In the genomic region with DNA sequence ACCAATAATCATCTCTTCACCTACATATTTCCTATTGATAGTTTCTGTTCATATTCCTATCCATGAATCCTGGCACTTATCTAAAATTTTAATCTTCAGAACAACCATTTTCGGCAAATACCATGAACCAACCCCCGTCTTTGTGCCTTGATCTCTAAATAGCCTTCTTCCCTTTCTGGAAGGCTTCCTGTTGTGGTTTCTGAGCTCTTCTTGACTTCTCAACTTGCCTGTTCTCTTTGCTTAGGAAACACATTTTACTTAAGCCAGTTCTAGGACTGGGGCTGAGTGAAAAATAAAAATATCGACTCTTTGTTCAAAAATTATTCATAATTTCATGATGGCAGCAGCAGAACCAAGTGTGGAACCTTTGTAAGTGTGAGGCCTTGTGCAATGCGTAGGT, we compare ENCODE assay signal across 27 cellular contexts.
DNase-seq lines count a peak whose midpoint lies in the region; ATAC-seq and TF ChIP-seq lines count a peak whose summit lies in the region.
"Had no signal": no experiment of that assay in that cellular context is flagged by ENCODE, and none has a peak within 500 bp of the region (broad histone marks: within the 10 kb centered on the region; RNA-seq: fewer than 3 reads in every experiment).

No MANE protein-coding gene starts in this region.

- H3K4me1 ChIP-seq in gastroesophageal sphincter, result peaks cover 0 to 4% (median 0%) of the 10 kb centered on the region in 3 donors

- CTCF ChIA-PET in activated naive CD4-positive, alpha-beta T cell treated with anti-CD3 and anti-CD28 coated beads for 36 hours (lab: Charles Lee), result no interaction called here

- ATAC-seq in gastroesophageal sphincter, result no peak
- ATAC-seq: GM12878, T-cell had no signal

- TF ChIP-seq EP300 in gastroesophageal sphincter (IDR thresholded peaks at IDR 0.05), result no peak

- no peaks in the 10 kb centered on the region for H3K36me3 ChIP-seq in gastroesophageal sphincter

- intact Hi-C loops in activated naive CD4-positive, alpha-beta T cell treated with anti-CD3 and anti-CD28 coated beads for 36 hours (cut with micrococcal nuclease), result no loop called here
- intact Hi-C loops in cardiac septum (cut with DNase I), result no loop called here

- no peaks in the 10 kb centered on the region for H3K27me3 ChIP-seq in gastroesophageal sphincter

- H3K9me3 Mint-ChIP-seq in activated naive CD4-positive, alpha-beta T cell treated with anti-CD3 and anti-CD28 coated beads for 36 hours, result no peaks in the 10 kb centered on the region
- H3K9me3 Mint-ChIP-seq: CD4-positive, alpha-beta T cell had no signal

- H3K4me3 Mint-ChIP-seq in activated naive CD4-positive, alpha-beta T cell treated with anti-CD3 and anti-CD28 coated beads for 36 hours, result no peak overlapping the region
- H3K4me3 Mint-ChIP-seq: CD4-positive, alpha-beta T cell; T-cell had no signal

- no peaks in the 10 kb centered on the region for H3K4me1 Mint-ChIP-seq in activated naive CD4-positive, alpha-beta T cell treated with anti-CD3 and anti-CD28 coated beads for 36 hours (ENCODE audit: low read depth)
- H3K4me1 Mint-ChIP-seq: T-cell had no signal

- H3K27ac ChIP-seq in gastroesophageal sphincter, result no peak overlapping the region
- H3K27ac ChIP-seq: KMS-11, SK-N-MC had no signal

- no peaks in the 10 kb centered on the region for H3K36me3 Mint-ChIP-seq in activated naive CD4-positive, alpha-beta T cell treated with anti-CD3 and anti-CD28 coated beads for 36 hours (ENCODE audit: low read depth)
- H3K36me3 Mint-ChIP-seq: T-cell had no signal

- TF ChIP-seq CTCF in gastroesophageal sphincter (IDR thresholded peaks at IDR 0.05), result no peak

- 89 to 96% methylated on average over 4 of the region's 4 CpGs for WGBS in gastroesophageal sphincter (ENCODE audit: low coverage in 1 of 2), 2 donors

- no peak for TF ChIP-seq POLR2A in gastroesophageal sphincter (IDR thresholded peaks at IDR 0.05)

- H3K4me3 ChIP-seq in gastroesophageal sphincter, result no peak overlapping the region
- H3K4me3 ChIP-seq: GM12878, SK-N-MC had no signal

- H3K27ac Mint-ChIP-seq in activated naive CD4-positive, alpha-beta T cell treated with anti-CD3 and anti-CD28 coated beads for 36 hours, result no peak overlapping the region
- H3K27ac Mint-ChIP-seq: CD4-positive, alpha-beta T cell; T-cell had no signal

- no peaks in the 10 kb centered on the region for H3K27me3 Mint-ChIP-seq in activated naive CD4-positive, alpha-beta T cell treated with anti-CD3 and anti-CD28 coated beads for 36 hours (ENCODE audit: low read depth)
- H3K27me3 Mint-ChIP-seq: CD4-positive, alpha-beta T cell; T-cell had no signal

- DNase-seq in Ammon's horn (ENCODE audit: low spot score) (peak; percentile 15), Kasumi-1 (lab: John Stamatoyannopoulos, UW) (peak; percentile 72 to 74), OCI-M1 (lab: John Stamatoyannopoulos, UW) (peak; percentile 14), globus pallidus (ENCODE audit: low spot score) (peak; percentile 17), cardiac septum (ENCODE audit: low spot score) (no peak), occipital lobe (lab: John Stamatoyannopoulos, UW) (no peak)
- no peak for DNase-seq in activated naive CD4-positive, alpha-beta T cell treated with anti-CD3 and anti-CD28 coated beads for 36 hours
- DNase-seq: 8988T; ACHN; CD4-positive, alpha-beta T cell; COR-L47; DMS53; GOT3; HCEC 1CT; IMR-90; NCI-H1105 treated with DMSO at 0.1 percent for 48 hours; NCI-H146; NCI-H1930; NCI-H446 treated with DMSO at 0.1 percent for 48 hours; NCI-H526; NCI-H82; SIG-M5; T-cell had no signal

- H3K9me3 ChIP-seq in gastroesophageal sphincter, result no peaks in the 10 kb centered on the region

Comparison
In these comparisons a context has a peak if more than half of its experiments do, and no peak if none do; other contexts are left out.
1. DNase-seq: peak in Ammon's horn (single experiment), Kasumi-1 (2 of 2), OCI-M1 (single experiment) and globus pallidus (single experiment); none in activated naive CD4-positive, alpha-beta T cell treated with anti-CD3 and anti-CD28 coated beads for 36 hours (single experiment), cardiac septum (single experiment) and occipital lobe (single experiment).